Comparison of ENCODE assay signal across 8 cellular contexts in genomic region chr17:51371732-51372151, GRCh38.
DNase-seq lines count a peak whose midpoint lies in the region; ATAC-seq and TF ChIP-seq lines count a peak whose summit lies in the region.

No MANE protein-coding gene starts in this region.

- DNase-seq in GM12864 (ENCODE audit: low read depth), result peak; percentile 25
- peak; percentile 72 for DNase-seq in NB4 (ENCODE audit: low read depth)
- peak; percentile 19 for DNase-seq in T-helper 22 cell (ENCODE audit: low read depth)
- DNase-seq in cerebellum (ENCODE audit: low spot score), result peak; percentile 89
- peak; percentile 88 for DNase-seq in left kidney (ENCODE audit: low read depth, low spot score)
- DNase-seq in stimulated activated naive CD8-positive, alpha-beta T cell treated with anti-CD3 and anti-CD28 coated beads, Interleukin-15, Interleukin-2, amounts not matched to agents 100 U/mL and 50 U/mL, for 24 hours, result peak; percentile 31
- no peak for DNase-seq in posterior vena cava (ENCODE audit: low spot score)

- H3K4me3 ChIP-seq in GM12864 (ENCODE audit: low read depth, low read length) (peak overlapping the region; percentile 44; the same call in 1 of the 2 replicates), NB4 (ENCODE audit: low read depth, low read length) (peak overlapping the region; percentile 54)

- no peak overlapping the region for H3K27ac ChIP-seq in 22Rv1

- peak; percentile 72 for ATAC-seq in stimulated activated naive CD8-positive, alpha-beta T cell treated with anti-CD3 and anti-CD28 coated beads, Interleukin-15, Interleukin-2, amounts not matched to agents 100 U/mL and 50 U/mL, for 24 hours

- TF ChIP-seq POLR2A in NB4 (IDR thresholded peaks at IDR 0.05; ENCODE audit: extremely low read depth, insufficient read length), result no peak

- TF ChIP-seq CTCF in 22Rv1 (IDR thresholded peaks at IDR 0.05) (peak; percentile 45), GM12864 (IDR thresholded peaks at IDR 0.05; ENCODE audit: low read depth, low read length, missing control alignments) (peak; percentile 78), NB4 (IDR thresholded peaks at IDR 0.05; ENCODE audit: low read depth, low read length) (peak; percentile 60)

- intact Hi-C loops in posterior vena cava (cut with DNase I), result no loop called here
